Comparison of ENCODE assay signal across 2 cellular contexts in the genomic region with DNA sequence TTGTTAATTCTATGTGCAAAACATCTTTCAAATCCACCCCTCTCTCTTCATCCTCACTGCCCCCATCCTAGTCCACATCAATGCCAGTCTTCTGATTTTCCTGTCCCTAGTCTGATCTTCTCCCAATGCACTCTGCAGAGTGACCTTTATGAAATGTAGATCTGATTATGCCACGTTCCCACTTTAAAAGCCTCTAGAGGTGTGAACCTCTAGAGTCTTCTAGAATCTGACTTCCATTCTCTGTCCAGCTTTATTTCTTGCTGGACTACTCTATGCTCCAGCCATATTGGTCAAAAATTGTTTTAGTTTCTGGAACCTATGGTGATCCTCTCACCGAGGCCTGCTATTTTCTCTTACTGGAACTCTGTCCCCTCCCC.
TF ChIP-seq lines count a peak whose summit lies in the region.

No MANE protein-coding gene starts in this region.

TF ChIP-seq in SK-N-SH, 30 proteins besides CTCF, POLR2A, EP300 and RAD21 (continued from another document):
- TF ChIP-seq, protein P1, sequence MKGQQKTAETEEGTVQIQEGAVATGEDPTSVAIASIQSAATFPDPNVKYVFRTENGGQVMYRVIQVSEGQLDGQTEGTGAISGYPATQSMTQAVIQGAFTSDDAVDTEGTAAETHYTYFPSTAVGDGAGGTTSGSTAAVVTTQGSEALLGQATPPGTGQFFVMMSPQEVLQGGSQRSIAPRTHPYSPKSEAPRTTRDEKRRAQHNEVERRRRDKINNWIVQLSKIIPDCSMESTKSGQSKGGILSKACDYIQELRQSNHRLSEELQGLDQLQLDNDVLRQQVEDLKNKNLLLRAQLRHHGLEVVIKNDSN (IDR thresholded peaks at IDR 0.05; ENCODE audit: borderline replicate concordance, low read depth), result no peak
- TF ChIP-seq FOSL2 (IDR thresholded peaks at IDR 0.05; ENCODE audit: borderline replicate concordance, low read depth) (no peak), GATA2 (CRISPR knock-in tag; IDR thresholded peaks at IDR 0.05) (no peak), SIN3A (IDR thresholded peaks at IDR 0.05; ENCODE audit: borderline replicate concordance, low read depth, low read length) (no peak), CHD2 (IDR thresholded peaks at IDR 0.05; ENCODE audit: low read length, partially characterized antibody) (no peak), EZH2phosphoT487 (IDR thresholded peaks at IDR 0.05; ENCODE audit: borderline replicate concordance, low read depth) (no peak), FOXJ3 (CRISPR knock-in tag; IDR thresholded peaks at IDR 0.05) (no peak), TEAD4 (IDR thresholded peaks at IDR 0.05; ENCODE audit: borderline replicate concordance, insufficient read depth) (no peak), GABPA (IDR thresholded peaks at IDR 0.05; ENCODE audit: low read depth) (no peak), MEF2A (IDR thresholded peaks at IDR 0.05; ENCODE audit: borderline replicate concordance, low read depth) (no peak)
- TF ChIP-seq, protein P2, sequence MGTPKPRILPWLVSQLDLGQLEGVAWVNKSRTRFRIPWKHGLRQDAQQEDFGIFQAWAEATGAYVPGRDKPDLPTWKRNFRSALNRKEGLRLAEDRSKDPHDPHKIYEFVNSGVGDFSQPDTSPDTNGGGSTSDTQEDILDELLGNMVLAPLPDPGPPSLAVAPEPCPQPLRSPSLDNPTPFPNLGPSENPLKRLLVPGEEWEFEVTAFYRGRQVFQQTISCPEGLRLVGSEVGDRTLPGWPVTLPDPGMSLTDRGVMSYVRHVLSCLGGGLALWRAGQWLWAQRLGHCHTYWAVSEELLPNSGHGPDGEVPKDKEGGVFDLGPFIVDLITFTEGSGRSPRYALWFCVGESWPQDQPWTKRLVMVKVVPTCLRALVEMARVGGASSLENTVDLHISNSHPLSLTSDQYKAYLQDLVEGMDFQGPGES (IDR thresholded peaks at IDR 0.05; ENCODE audit: low read depth, low read length), result no peak
- TF ChIP-seq, protein P3, sequence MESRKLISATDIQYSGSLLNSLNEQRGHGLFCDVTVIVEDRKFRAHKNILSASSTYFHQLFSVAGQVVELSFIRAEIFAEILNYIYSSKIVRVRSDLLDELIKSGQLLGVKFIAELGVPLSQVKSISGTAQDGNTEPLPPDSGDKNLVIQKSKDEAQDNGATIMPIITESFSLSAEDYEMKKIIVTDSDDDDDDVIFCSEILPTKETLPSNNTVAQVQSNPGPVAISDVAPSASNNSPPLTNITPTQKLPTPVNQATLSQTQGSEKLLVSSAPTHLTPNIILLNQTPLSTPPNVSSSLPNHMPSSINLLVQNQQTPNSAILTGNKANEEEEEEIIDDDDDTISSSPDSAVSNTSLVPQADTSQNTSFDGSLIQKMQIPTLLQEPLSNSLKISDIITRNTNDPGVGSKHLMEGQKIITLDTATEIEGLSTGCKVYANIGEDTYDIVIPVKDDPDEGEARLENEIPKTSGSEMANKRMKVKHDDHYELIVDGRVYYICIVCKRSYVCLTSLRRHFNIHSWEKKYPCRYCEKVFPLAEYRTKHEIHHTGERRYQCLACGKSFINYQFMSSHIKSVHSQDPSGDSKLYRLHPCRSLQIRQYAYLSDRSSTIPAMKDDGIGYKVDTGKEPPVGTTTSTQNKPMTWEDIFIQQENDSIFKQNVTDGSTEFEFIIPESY (IDR thresholded peaks at IDR 0.05; ENCODE audit: borderline replicate concordance, low read depth), result no peak
TF ChIP-seq in SK-N-SH: peak in this region for 0.

TF ChIP-seq in SK-N-SH treated with all-trans-retinoic acid at 6 μM for 48 hours, 23 proteins besides CTCF, POLR2A, EP300 and RAD21 (continued from another document):
- TF ChIP-seq, protein P4, sequence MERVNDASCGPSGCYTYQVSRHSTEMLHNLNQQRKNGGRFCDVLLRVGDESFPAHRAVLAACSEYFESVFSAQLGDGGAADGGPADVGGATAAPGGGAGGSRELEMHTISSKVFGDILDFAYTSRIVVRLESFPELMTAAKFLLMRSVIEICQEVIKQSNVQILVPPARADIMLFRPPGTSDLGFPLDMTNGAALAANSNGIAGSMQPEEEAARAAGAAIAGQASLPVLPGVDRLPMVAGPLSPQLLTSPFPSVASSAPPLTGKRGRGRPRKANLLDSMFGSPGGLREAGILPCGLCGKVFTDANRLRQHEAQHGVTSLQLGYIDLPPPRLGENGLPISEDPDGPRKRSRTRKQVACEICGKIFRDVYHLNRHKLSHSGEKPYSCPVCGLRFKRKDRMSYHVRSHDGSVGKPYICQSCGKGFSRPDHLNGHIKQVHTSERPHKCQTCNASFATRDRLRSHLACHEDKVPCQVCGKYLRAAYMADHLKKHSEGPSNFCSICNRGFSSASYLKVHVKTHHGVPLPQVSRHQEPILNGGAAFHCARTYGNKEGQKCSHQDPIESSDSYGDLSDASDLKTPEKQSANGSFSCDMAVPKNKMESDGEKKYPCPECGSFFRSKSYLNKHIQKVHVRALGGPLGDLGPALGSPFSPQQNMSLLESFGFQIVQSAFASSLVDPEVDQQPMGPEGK (CRISPR knock-in tag; IDR thresholded peaks at IDR 0.05; ENCODE audit: borderline replicate concordance), result no peak
- TF ChIP-seq SNAI2 (CRISPR knock-in tag; IDR thresholded peaks at IDR 0.05) (no peak), ZFP30 (CRISPR knock-in tag; IDR thresholded peaks at IDR 0.05) (no peak), ZNF8 (CRISPR knock-in tag; IDR thresholded peaks at IDR 0.05) (no peak), TCF4 (CRISPR knock-in tag; IDR thresholded peaks at IDR 0.05; ENCODE audit: borderline replicate concordance) (no peak), GLIS3 (CRISPR knock-in tag; IDR thresholded peaks at IDR 0.05) (no peak), ZFP3 (CRISPR knock-in tag; IDR thresholded peaks at IDR 0.05) (no peak), ZC3H10 (CRISPR knock-in tag; IDR thresholded peaks at IDR 0.05) (no peak), ESRRG (CRISPR knock-in tag; IDR thresholded peaks at IDR 0.05) (no peak), TOX (CRISPR knock-in tag; IDR thresholded peaks at IDR 0.05; ENCODE audit: borderline replicate concordance) (no peak), PPARA (CRISPR knock-in tag; IDR thresholded peaks at IDR 0.05; ENCODE audit: borderline replicate concordance) (no peak), ISL1 (CRISPR knock-in tag; IDR thresholded peaks at IDR 0.05) (no peak), RARB (CRISPR knock-in tag; IDR thresholded peaks at IDR 0.05) (no peak), CSDC2 (CRISPR knock-in tag; IDR thresholded peaks at IDR 0.05) (no peak)
- TF ChIP-seq, protein P5, sequence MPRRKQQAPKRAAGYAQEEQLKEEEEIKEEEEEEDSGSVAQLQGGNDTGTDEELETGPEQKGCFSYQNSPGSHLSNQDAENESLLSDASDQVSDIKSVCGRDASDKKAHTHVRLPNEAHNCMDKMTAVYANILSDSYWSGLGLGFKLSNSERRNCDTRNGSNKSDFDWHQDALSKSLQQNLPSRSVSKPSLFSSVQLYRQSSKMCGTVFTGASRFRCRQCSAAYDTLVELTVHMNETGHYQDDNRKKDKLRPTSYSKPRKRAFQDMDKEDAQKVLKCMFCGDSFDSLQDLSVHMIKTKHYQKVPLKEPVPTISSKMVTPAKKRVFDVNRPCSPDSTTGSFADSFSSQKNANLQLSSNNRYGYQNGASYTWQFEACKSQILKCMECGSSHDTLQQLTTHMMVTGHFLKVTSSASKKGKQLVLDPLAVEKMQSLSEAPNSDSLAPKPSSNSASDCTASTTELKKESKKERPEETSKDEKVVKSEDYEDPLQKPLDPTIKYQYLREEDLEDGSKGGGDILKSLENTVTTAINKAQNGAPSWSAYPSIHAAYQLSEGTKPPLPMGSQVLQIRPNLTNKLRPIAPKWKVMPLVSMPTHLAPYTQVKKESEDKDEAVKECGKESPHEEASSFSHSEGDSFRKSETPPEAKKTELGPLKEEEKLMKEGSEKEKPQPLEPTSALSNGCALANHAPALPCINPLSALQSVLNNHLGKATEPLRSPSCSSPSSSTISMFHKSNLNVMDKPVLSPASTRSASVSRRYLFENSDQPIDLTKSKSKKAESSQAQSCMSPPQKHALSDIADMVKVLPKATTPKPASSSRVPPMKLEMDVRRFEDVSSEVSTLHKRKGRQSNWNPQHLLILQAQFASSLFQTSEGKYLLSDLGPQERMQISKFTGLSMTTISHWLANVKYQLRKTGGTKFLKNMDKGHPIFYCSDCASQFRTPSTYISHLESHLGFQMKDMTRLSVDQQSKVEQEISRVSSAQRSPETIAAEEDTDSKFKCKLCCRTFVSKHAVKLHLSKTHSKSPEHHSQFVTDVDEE (CRISPR knock-in tag; IDR thresholded peaks at IDR 0.05), result no peak
- TF ChIP-seq, protein P6, sequence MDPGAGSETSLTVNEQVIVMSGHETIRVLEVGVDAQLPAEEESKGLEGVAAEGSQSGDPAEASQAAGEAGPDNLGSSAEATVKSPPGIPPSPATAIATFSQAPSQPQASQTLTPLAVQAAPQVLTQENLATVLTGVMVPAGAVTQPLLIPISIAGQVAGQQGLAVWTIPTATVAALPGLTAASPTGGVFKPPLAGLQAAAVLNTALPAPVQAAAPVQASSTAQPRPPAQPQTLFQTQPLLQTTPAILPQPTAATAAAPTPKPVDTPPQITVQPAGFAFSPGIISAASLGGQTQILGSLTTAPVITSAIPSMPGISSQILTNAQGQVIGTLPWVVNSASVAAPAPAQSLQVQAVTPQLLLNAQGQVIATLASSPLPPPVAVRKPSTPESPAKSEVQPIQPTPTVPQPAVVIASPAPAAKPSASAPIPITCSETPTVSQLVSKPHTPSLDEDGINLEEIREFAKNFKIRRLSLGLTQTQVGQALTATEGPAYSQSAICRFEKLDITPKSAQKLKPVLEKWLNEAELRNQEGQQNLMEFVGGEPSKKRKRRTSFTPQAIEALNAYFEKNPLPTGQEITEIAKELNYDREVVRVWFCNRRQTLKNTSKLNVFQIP (CRISPR knock-in tag; IDR thresholded peaks at IDR 0.05; ENCODE audit: borderline replicate concordance, low read depth), result no peak
- TF ChIP-seq, protein P7, sequence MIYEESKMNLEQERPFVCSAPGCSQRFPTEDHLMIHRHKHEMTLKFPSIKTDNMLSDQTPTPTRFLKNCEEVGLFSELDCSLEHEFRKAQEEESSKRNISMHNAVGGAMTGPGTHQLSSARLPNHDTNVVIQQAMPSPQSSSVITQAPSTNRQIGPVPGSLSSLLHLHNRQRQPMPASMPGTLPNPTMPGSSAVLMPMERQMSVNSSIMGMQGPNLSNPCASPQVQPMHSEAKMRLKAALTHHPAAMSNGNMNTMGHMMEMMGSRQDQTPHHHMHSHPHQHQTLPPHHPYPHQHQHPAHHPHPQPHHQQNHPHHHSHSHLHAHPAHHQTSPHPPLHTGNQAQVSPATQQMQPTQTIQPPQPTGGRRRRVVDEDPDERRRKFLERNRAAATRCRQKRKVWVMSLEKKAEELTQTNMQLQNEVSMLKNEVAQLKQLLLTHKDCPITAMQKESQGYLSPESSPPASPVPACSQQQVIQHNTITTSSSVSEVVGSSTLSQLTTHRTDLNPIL (CRISPR knock-in tag; IDR thresholded peaks at IDR 0.05; ENCODE audit: low read depth), result no peak
TF ChIP-seq in SK-N-SH treated with all-trans-retinoic acid at 6 μM for 48 hours: peak in this region for 0.
